Comparison of ENCODE assay signal across 10 cellular contexts in the genomic region with DNA sequence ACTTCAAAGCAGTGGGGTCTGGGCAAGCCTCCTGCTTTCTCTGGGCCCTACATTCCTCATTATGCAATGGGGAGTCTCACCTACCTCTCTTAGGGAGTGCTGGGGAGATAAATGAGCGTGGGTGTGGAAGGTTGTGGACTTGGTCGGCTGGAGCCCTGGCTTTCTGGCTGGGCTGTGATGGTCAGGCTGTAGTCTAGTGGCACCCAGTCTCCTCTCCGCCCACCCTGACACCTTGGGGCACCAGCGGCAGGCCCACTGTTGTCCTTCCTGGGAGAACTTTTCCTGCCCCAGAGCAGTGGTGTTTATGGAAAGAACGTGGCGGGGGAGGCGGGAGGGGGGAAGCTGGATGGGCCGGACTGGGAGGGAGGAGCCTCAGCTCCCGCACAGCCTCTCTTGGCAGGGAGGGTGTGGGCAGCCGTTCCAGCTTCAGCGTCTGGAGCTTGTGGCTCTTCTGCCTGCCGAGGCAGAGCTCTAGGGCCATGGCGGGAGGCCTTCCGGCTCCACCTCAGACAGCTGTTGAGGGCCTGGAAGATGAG. TPM values are rescaled to one million over a fixed set of nuclear protein-coding genes. Genes with fewer than 3 reads are reported as not detected.
DNase-seq lines count a peak whose midpoint lies in the region; ATAC-seq, FAIRE-seq and TF ChIP-seq lines count a peak whose summit lies in the region.
"Had no signal": no experiment of that assay in that cellular context is flagged by ENCODE, and none has a peak within 500 bp of the region (broad histone marks: within the 10 kb centered on the region; RNA-seq: fewer than 3 reads in every experiment).

No MANE protein-coding gene starts in this region.

- peak; percentile 51 for DNase-seq in bronchial epithelial cell (ENCODE audit: low read depth)
- DNase-seq in islet precursor cell = peak; percentile 83
- peak; percentile 50 for DNase-seq in stromal cell of bone marrow (ENCODE audit: low read depth)
- DNase-seq in SIG-M5 treated with dmso at 0.1 percent for 504 hours (lab: John Stamatoyannopoulos, UW; ENCODE audit: unreplicated experiment) = no peak
- no peak for DNase-seq in stimulated activated CD4-positive, alpha-beta T cell treated with anti-CD3 and anti-CD28 coated beads, Interleukin-15, amount 100 ng/mL, for 24 hours
- no peak for DNase-seq in NCI-H748 treated with DMSO at 0.1 percent for 48 hours (lab: John Stamatoyannopoulos, UW)
- DNase-seq: activated CD4-positive, alpha-beta T cell treated with anti-CD3 and anti-CD28 coated beads for 36 hours; stimulated activated CD4-positive, alpha-beta T cell treated with anti-CD3 and anti-CD28 coated beads, Interleukin-4, amount 100 ng/mL, for 24 hours had no signal

- H3K36me3 ChIP-seq in bronchial epithelial cell (ENCODE audit: control insufficient read depth, insufficient read depth, low read length) = no peaks in the 10 kb centered on the region

- H3K4me3 ChIP-seq in bronchial epithelial cell (ENCODE audit: low read depth, low read length) = no peak overlapping the region

- ATAC-seq in HG02759 (IDR thresholded peaks at IDR 0.05; ENCODE audit: unreplicated experiment) = no peak
- ATAC-seq: activated CD4-positive, alpha-beta T cell treated with anti-CD3 and anti-CD28 coated beads for 36 hours had no signal

- no peaks in the 10 kb centered on the region for H3K27me3 ChIP-seq in bronchial epithelial cell (ENCODE audit: control insufficient read depth, insufficient read depth, low read length)

- no peak for TF ChIP-seq RAD21 in Ishikawa (IDR thresholded peaks at IDR 0.05; ENCODE audit: low read depth)

- no peak for TF ChIP-seq EP300 in Ishikawa (IDR thresholded peaks at IDR 0.05; ENCODE audit: borderline replicate concordance)

- TF ChIP-seq CTCF in bronchial epithelial cell (IDR thresholded peaks at IDR 0.05; ENCODE audit: insufficient read depth, low read length, severe bottlenecking) = no peak

- no peak for FAIRE-seq in bronchial epithelial cell (lab: Jason Lieb, UNC)

TF ChIP-seq in Ishikawa, 13 proteins besides CTCF, POLR2A, EP300 and RAD21:
- TF ChIP-seq TEAD4 (IDR thresholded peaks at IDR 0.05) = no peak
- TF ChIP-seq, protein P1, sequence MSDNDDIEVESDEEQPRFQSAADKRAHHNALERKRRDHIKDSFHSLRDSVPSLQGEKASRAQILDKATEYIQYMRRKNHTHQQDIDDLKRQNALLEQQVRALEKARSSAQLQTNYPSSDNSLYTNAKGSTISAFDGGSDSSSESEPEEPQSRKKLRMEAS (IDR thresholded peaks at IDR 0.05) = peak; percentile 42; the same call in 1 of the 2 replicates
TF ChIP-seq in Ishikawa: peak in this region for 1.

RNA-seq across cellular contexts. Expression of a gene that starts 4.1 kb away (rescaled TPM):
- 0.77 and 1.3 TPM in 2 replicates for total RNA-seq in bronchial epithelial cell

Comparison
In these comparisons a context has a peak if more than half of its experiments do, and no peak if none do; other contexts are left out.
1. DNase-seq: peak in bronchial epithelial cell (single experiment), islet precursor cell (single experiment) and stromal cell of bone marrow (single experiment); none in SIG-M5 treated with dmso at 0.1 percent for 504 hours (single experiment), stimulated activated CD4-positive, alpha-beta T cell treated with anti-CD3 and anti-CD28 coated beads, Interleukin-15, amount 100 ng/mL, for 24 hours (single experiment) and NCI-H748 treated with DMSO at 0.1 percent for 48 hours (single experiment).